In genomic region chr6:81682858-81683257, GRCh38 we compare ENCODE assay signal across 25 cellular contexts.
"Had no signal": no experiment of that assay in that cellular context is flagged by ENCODE, and none has a peak within 500 bp of the region (broad histone marks: within the 10 kb centered on the region; RNA-seq: fewer than 3 reads in every experiment).

No MANE protein-coding gene starts in this region.

- H3K9me3 ChIP-seq: esophagus muscularis mucosa, gastroesophageal sphincter, lower lobe of right lung, mucosa of descending colon had no signal

- H3K4me1 ChIP-seq: esophagus muscularis mucosa, foreskin keratinocyte, gastroesophageal sphincter, lower lobe of right lung had no signal

- ATAC-seq: foreskin keratinocyte; gastroesophageal sphincter; left colon; left lobe of liver; lower lobe of right lung; mucosa of descending colon; naive thymus-derived CD8-positive, alpha-beta T cell had no signal

- DNase-seq: dermis blood vessel endothelial cell; dorsolateral prefrontal cortex; effector CD4-positive, alpha-beta T cell; effector memory CD4-positive, alpha-beta T cell; foreskin keratinocyte; heart right ventricle; hippocampal formation; immature natural killer cell; islet precursor cell; kidney; kidney glomerular epithelial cell; left colon; left ventricle myocardium superior; lower lobe of right lung; mesenchymal stem cell; mucosa of descending colon; naive B cell; naive thymus-derived CD8-positive, alpha-beta T cell had no signal

- H3K27ac ChIP-seq: coronary artery, dorsolateral prefrontal cortex, esophagus muscularis mucosa, foreskin keratinocyte, gastroesophageal sphincter, lower lobe of right lung had no signal

- H3K4me3 ChIP-seq: coronary artery, dorsolateral prefrontal cortex, esophagus muscularis mucosa, gastroesophageal sphincter, heart right ventricle, lower lobe of right lung, mucosa of descending colon had no signal

- H3K27me3 ChIP-seq: dorsolateral prefrontal cortex, esophagus muscularis mucosa, gastroesophageal sphincter, heart right ventricle had no signal

- H3K36me3 ChIP-seq: esophagus muscularis mucosa, gastroesophageal sphincter, heart right ventricle, lower lobe of right lung had no signal

- FAIRE-seq: colon, endothelial cell of umbilical vein, frontal cortex, kidney had no signal
